27 cellular contexts compared by ENCODE assay signal in the genomic region with DNA sequence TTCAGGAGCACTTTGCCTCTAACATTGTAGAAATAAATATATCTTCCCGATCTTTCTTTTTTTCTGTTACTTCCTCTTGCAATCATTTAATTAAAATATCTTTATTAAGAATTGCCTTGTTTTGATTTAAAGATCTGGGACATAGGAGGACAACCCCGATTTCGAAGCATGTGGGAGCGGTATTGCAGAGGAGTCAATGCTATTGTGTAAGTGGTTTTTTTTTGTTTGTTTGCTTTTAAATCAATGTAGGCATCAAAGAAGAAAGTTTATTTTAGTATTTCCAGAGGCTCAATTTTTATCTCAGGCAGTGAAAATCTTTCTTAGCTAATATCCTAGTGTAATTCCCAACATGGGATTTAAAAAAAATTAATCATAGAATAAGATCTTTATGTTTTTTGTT.
"Had no signal": no experiment of that assay in that cellular context is flagged by ENCODE, and none has a peak within 500 bp of the region (broad histone marks: within the 10 kb centered on the region; RNA-seq: fewer than 3 reads in every experiment).

No MANE protein-coding gene starts in this region.

- DNase-seq: colonic mucosa; cortex of kidney; dermis blood vessel endothelial cell; dorsolateral prefrontal cortex; effector CD4-positive, alpha-beta T cell; effector CD8-positive, alpha-beta T cell; effector memory CD4-positive, alpha-beta T cell; effector memory CD8-positive, alpha-beta T cell; endodermal cell; erythroblast; esophagus squamous epithelium; foreskin fibroblast; foreskin keratinocyte; foreskin melanocyte; gastrocnemius medialis; glutamatergic neuron; head of caudate nucleus; heart left ventricle; heart right ventricle had no signal

- ATAC-seq: effector memory CD8-positive, alpha-beta T cell; esophagus mucosa; foreskin keratinocyte; gastrocnemius medialis; gastroesophageal sphincter; heart left ventricle; heart right ventricle had no signal

- H3K4me1 ChIP-seq: colonic mucosa, esophagus squamous epithelium, foreskin keratinocyte had no signal

- H3K27ac ChIP-seq: colonic mucosa, coronary artery, dorsolateral prefrontal cortex, epithelial cell of prostate, esophagus squamous epithelium, foreskin keratinocyte, gastrocnemius medialis, gastroesophageal sphincter, heart left ventricle, heart right ventricle had no signal

- FAIRE-seq: colon, endometrium, endothelial cell of umbilical vein, frontal cortex had no signal

- H3K4me3 ChIP-seq: colonic mucosa, coronary artery, dorsolateral prefrontal cortex, esophagus squamous epithelium, gastrocnemius medialis, gastroesophageal sphincter, heart left ventricle, heart right ventricle had no signal

- H3K27me3 ChIP-seq: colonic mucosa, dorsolateral prefrontal cortex, esophagus squamous epithelium, foreskin keratinocyte, gastrocnemius medialis, gastroesophageal sphincter, heart left ventricle, heart right ventricle had no signal

- H3K9me3 ChIP-seq: colonic mucosa, esophagus squamous epithelium, gastrocnemius medialis, gastroesophageal sphincter, heart left ventricle, heart right ventricle had no signal
